In genomic region chr4:88226143-88226542, GRCh38 we compare ENCODE assay signal across 17 cellular contexts.
"Had no signal": no experiment of that assay in that cellular context is flagged by ENCODE, and none has a peak within 500 bp of the region (broad histone marks: within the 10 kb centered on the region; RNA-seq: fewer than 3 reads in every experiment).

No MANE protein-coding gene starts in this region.

- H3K9me3 ChIP-seq: esophagus squamous epithelium, neutrophil, psoas muscle had no signal

- H3K79me2 ChIP-seq: hepatocyte had no signal

- H3K4me3 ChIP-seq: coronary artery, esophagus squamous epithelium, hepatocyte, psoas muscle had no signal

- H3K36me3 ChIP-seq: esophagus squamous epithelium, neutrophil had no signal

- H3K4me2 ChIP-seq: hepatocyte had no signal

- H3K27me3 ChIP-seq: esophagus squamous epithelium, hepatocyte, neutrophil had no signal

- H3K27ac ChIP-seq: coronary artery, hepatocyte, neutrophil, psoas muscle had no signal

- H2AFZ ChIP-seq: hepatocyte had no signal

- ATAC-seq: naive thymus-derived CD4-positive, alpha-beta T cell; psoas muscle; sciatic nerve; stimulated activated naive B cell treated with anti-CD40 and anti-IgM and Interleukin-4, amounts not matched to agents 10 μg/mL and 1 μg/mL and 100 μg/mL, for 72 hours had no signal

- DNase-seq: effector CD4-positive, alpha-beta T cell; endodermal cell; esophagus squamous epithelium; kidney; left cardiac atrium; naive thymus-derived CD4-positive, alpha-beta T cell; nephron progenitor cell; psoas muscle; retina; stimulated activated CD4-positive, alpha-beta T cell treated with anti-CD3 and anti-CD28 coated beads, Interleukin-2, amount 100 ng/mL, for 24 hours; stimulated activated CD4-positive, alpha-beta T cell treated with anti-CD3 and anti-CD28 coated beads, Interleukin-4, amount 100 ng/mL, for 4 hours; stimulated activated naive B cell treated with anti-CD40 and anti-IgM and Interleukin-4, amounts not matched to agents 10 μg/mL and 1 μg/mL and 100 μg/mL, for 72 hours; trophoblast cell had no signal
